ENCODE assay signal across 1 cellular context in the genomic region with DNA sequence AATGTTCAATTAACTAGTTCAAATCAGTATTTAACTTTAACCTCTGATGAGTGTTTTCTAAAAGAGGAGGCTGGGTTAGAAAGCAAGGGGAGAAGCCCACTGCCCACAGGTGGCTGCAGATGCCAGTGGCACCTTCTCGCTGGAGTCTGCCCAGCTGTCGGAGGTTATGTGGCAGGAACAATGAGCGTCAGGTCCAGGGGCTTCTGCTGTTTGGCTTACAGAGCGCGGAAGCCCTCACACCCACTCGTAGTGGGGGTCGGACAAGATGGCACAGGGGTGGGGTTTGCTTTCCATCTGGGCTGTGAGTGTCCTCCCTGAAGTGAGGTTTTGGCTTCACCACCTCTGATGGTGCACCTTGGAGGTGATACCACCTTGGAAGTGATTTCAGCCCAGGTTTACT.
TF ChIP-seq lines count a peak whose summit lies in the region.

No MANE protein-coding gene starts in this region.

TF ChIP-seq in K562, 482 proteins besides CTCF, POLR2A, EP300 and RAD21 (continued from another document):
- TF ChIP-seq, protein P1, sequence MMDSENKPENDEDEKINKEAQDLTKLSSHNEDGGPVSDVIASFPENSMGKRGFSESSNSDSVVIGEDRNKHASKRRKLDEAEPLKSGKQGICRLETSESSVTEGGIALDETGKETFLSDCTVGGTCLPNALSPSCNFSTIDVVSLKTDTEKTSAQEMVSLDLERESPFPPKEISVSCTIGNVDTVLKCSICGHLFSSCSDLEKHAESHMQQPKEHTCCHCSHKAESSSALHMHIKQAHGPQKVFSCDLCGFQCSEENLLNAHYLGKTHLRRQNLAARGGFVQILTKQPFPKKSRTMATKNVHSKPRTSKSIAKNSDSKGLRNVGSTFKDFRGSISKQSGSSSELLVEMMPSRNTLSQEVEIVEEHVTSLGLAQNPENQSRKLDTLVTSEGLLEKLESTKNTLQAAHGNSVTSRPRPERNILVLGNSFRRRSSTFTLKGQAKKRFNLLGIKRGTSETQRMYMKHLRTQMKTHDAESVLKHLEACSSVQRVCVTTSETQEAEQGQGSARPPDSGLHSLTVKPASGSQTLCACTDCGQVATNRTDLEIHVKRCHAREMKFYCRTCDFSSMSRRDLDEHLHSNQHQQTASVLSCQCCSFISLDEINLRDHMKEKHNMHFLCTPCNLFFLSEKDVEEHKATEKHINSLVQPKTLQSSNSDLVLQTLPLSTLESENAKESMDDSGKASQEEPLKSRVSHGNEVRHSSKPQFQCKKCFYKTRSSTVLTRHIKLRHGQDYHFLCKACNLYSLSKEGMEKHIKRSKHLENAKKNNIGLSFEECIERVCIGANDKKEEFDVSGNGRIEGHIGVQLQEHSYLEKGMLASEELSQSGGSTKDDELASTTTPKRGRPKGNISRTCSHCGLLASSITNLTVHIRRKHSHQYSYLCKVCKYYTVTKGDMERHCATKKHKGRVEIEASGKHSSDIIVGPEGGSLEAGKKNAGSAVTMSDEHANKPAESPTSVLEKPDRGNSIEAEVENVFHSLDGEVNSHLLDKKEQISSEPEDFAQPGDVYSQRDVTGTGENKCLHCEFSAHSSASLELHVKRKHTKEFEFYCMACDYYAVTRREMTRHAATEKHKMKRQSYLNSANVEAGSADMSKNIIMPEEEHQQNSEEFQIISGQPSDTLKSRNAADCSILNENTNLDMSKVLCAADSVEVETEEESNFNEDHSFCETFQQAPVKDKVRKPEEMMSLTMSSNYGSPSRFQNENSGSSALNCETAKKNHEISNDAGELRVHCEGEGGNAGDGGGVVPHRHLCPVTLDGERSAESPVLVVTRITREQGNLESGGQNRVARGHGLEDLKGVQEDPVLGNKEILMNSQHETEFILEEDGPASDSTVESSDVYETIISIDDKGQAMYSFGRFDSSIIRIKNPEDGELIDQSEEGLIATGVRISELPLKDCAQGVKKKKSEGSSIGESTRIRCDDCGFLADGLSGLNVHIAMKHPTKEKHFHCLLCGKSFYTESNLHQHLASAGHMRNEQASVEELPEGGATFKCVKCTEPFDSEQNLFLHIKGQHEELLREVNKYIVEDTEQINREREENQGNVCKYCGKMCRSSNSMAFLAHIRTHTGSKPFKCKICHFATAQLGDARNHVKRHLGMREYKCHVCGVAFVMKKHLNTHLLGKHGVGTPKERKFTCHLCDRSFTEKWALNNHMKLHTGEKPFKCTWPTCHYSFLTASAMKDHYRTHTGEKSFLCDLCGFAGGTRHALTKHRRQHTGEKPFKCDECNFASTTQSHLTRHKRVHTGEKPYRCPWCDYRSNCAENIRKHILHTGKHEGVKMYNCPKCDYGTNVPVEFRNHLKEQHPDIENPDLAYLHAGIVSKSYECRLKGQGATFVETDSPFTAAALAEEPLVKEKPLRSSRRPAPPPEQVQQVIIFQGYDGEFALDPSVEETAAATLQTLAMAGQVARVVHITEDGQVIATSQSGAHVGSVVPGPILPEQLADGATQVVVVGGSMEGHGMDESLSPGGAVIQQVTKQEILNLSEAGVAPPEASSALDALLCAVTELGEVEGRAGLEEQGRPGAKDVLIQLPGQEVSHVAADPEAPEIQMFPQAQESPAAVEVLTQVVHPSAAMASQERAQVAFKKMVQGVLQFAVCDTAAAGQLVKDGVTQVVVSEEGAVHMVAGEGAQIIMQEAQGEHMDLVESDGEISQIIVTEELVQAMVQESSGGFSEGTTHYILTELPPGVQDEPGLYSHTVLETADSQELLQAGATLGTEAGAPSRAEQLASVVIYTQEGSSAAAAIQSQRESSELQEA (IDR thresholded peaks at IDR 0.05; ENCODE audit: low read depth) = 0 out of 2 replicates have a peak, but pooled peaks have one; percentile 2
- peak; percentile 52; the same call in 1 of the 2 replicates for TF ChIP-seq GATAD2A (IDR thresholded peaks at IDR 0.05)
- TF ChIP-seq ZNF76 (CRISPR knock-in tag; IDR thresholded peaks at IDR 0.05; ENCODE audit: borderline replicate concordance) = 0 out of 2 replicates have a peak, but pooled peaks have one; percentile 17
- TF ChIP-seq TCF7 (IDR thresholded peaks at IDR 0.05; ENCODE audit: borderline replicate concordance) = 0 out of 2 replicates have a peak, but pooled peaks have one; percentile 57
- TF ChIP-seq MLX (CRISPR knock-in tag; conservative IDR thresholded peaks at IDR 0.05) = no peak
- no peak for TF ChIP-seq DPF2 (IDR thresholded peaks at IDR 0.05)
- no peak for TF ChIP-seq EGR1 (conservative IDR thresholded peaks at IDR 0.05)
- TF ChIP-seq ZNF511 (CRISPR knock-in tag; IDR thresholded peaks at IDR 0.05) = no peak; the same call in 1 of the 2 replicates
- no peak for TF ChIP-seq ZNF583 (CRISPR knock-in tag; IDR thresholded peaks at IDR 0.05)
- TF ChIP-seq CHAMP1 (IDR thresholded peaks at IDR 0.05) = 0 out of 2 replicates have a peak, but pooled peaks have one; percentile 34
- no peak for TF ChIP-seq MEF2A (IDR thresholded peaks at IDR 0.05; ENCODE audit: control insufficient read depth, low read depth, low read length)
- TF ChIP-seq ZNF699 (CRISPR knock-in tag; IDR thresholded peaks at IDR 0.05; ENCODE audit: insufficient replicate concordance) = peak; percentile 41
- TF ChIP-seq, protein P2, sequence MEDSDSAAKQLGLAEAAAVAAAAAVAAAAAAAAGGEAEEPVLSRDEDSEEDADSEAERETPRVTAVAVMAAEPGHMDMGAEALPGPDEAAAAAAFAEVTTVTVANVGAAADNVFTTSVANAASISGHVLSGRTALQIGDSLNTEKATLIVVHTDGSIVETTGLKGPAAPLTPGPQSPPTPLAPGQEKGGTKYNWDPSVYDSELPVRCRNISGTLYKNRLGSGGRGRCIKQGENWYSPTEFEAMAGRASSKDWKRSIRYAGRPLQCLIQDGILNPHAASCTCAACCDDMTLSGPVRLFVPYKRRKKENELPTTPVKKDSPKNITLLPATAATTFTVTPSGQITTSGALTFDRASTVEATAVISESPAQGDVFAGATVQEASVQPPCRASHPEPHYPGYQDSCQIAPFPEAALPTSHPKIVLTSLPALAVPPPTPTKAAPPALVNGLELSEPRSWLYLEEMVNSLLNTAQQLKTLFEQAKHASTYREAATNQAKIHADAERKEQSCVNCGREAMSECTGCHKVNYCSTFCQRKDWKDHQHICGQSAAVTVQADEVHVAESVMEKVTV (CRISPR knock-in tag; IDR thresholded peaks at IDR 0.05) = 0 out of 2 replicates have a peak, but pooled peaks have one; percentile 2
- no peak for TF ChIP-seq SMARCE1 (IDR thresholded peaks at IDR 0.05)
- TF ChIP-seq KAT7 (CRISPR knock-in tag; IDR thresholded peaks at IDR 0.05; ENCODE audit: borderline replicate concordance) = peak; percentile 78; the same call in 1 of the 2 replicates
